In the genomic region with DNA sequence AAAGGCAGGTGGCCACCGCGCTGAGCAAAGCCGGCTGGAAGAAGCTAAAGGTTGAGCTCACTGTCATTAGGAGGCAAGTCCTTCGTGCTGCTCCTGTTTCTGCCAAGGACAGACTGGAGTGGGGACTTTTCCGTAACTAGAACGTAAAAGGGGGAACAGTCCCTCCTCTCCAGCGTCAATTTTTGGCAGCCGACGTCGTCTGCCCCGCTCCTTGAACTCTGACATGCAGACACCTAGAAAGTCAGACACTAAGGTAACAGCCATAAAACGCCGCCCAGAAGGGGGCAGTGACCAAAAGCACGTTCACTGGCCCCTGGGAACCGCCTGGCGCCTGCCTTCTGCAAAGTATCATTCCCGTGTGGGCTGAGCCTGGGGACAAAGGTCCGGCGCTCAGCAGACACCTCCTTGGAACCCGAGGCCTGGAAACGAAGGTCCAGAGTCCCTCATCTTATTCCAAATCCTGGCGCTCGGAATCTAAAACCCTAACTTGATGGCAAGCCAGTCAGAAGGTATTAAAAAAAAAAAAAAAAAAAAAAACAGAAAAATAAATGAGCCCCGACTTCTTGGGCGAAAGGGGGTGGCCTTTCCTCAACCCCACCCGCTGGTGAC, we compare ENCODE assay signal across 8 cellular contexts. TPM values are rescaled to one million over a fixed set of nuclear protein-coding genes. Genes with fewer than 3 reads are reported as not detected.
DNase-seq lines count a peak whose midpoint lies in the region; ATAC-seq, FAIRE-seq and TF ChIP-seq lines count a peak whose summit lies in the region.

No MANE protein-coding gene starts in this region.

- peaks cover 16% of the 10 kb centered on the region for H3K4me1 Mint-ChIP-seq in astrocyte (ENCODE audit: low read depth, unreplicated experiment)

- H3K36me3 Mint-ChIP-seq in astrocyte (ENCODE audit: low read depth, unreplicated experiment), result no peaks in the 10 kb centered on the region

- H3K4me2 ChIP-seq in astrocyte (ENCODE audit: low read length) (peak overlapping the region; percentile 99), skeletal muscle satellite cell (ENCODE audit: low read length) (peak overlapping the region; percentile 96)

- H3K4me3 Mint-ChIP-seq in astrocyte (ENCODE audit: unreplicated experiment), result peak overlapping the region; percentile 85

- H3K27me3 ChIP-seq in SJCRH30 (peaks cover 34% of the 10 kb centered on the region), astrocyte (ENCODE audit: insufficient read depth, low read length) (no peaks in the 10 kb centered on the region), skeletal muscle satellite cell (ENCODE audit: control insufficient read depth, insufficient read depth, low read length) (no peaks in the 10 kb centered on the region)

- H3K9ac ChIP-seq in astrocyte (ENCODE audit: low read length) (peak overlapping the region; percentile 87), skeletal muscle satellite cell (ENCODE audit: low read depth, low read length) (peak overlapping the region; percentile 79)

- peak; percentile 88 for DNase-seq in Caki2 (ENCODE audit: low read depth)
- DNase-seq in SJCRH30, result peak; percentile 90 to 96
- DNase-seq in astrocyte (ENCODE audit: low read depth), result no peak
- DNase-seq in kidney glomerular epithelial cell (lab: John Stamatoyannopoulos, UW), result no peak

- H3K27me3 Mint-ChIP-seq in astrocyte (ENCODE audit: low read depth, unreplicated experiment), result no peaks in the 10 kb centered on the region

- TF ChIP-seq CTCF in astrocyte (IDR thresholded peaks at IDR 0.05; ENCODE audit: insufficient read depth, low read depth, low read length), result no peak

- no peak for FAIRE-seq in astrocyte (lab: Jason Lieb, UNC)

- H3K79me2 ChIP-seq in astrocyte (ENCODE audit: insufficient read depth, low read length), result peaks cover 37% of the 10 kb centered on the region

- H4K20me1 ChIP-seq in astrocyte (ENCODE audit: insufficient read depth, low read length), result peaks cover 28% of the 10 kb centered on the region

- H3K36me3 ChIP-seq in SJCRH30 (no peaks in the 10 kb centered on the region), astrocyte (ENCODE audit: insufficient read depth, low read length) (no peaks in the 10 kb centered on the region), skeletal muscle satellite cell (ENCODE audit: insufficient read depth, low read length) (peaks cover 13% of the 10 kb centered on the region)

- peak overlapping the region; percentile 81 for H3K27ac Mint-ChIP-seq in astrocyte (ENCODE audit: unreplicated experiment)

- ATAC-seq in HG03565 (IDR thresholded peaks at IDR 0.05; ENCODE audit: unreplicated experiment), result peak; percentile 38
- ATAC-seq in GM18867 (IDR thresholded peaks at IDR 0.05; ENCODE audit: unreplicated experiment), result no peak

- H3K9me3 ChIP-seq in SJCRH30 (replicated peaks), result no peaks in the 10 kb centered on the region; the same call in 1 of the 2 replicates
- H3K9me3 ChIP-seq in astrocyte (ENCODE audit: insufficient read depth, low read depth, low read length), result no peaks in the 10 kb centered on the region
- H3K9me3 ChIP-seq in skeletal muscle satellite cell (replicated peaks; ENCODE audit: low read length), result no peaks in the 10 kb centered on the region

- no peaks in the 10 kb centered on the region for H3K9me3 Mint-ChIP-seq in astrocyte (ENCODE audit: unreplicated experiment)

- H2AFZ ChIP-seq in astrocyte (ENCODE audit: low read depth, low read length), result peak overlapping the region; percentile 27

- peaks cover 25% of the 10 kb centered on the region for H3K4me1 ChIP-seq in SJCRH30
- peaks cover 31% of the 10 kb centered on the region for H3K4me1 ChIP-seq in astrocyte (ENCODE audit: insufficient read depth, low read length)
- H3K4me1 ChIP-seq in skeletal muscle satellite cell (ENCODE audit: control insufficient read depth, insufficient read depth, low read length), result peaks cover 30% of the 10 kb centered on the region

- in situ Hi-C loops in Caki2 (cut with HindIII; ENCODE audit: low pct_unique_long_range_greater_than_20kb, low sequenced_read_pairs), result no loop called here

- H3K27ac ChIP-seq in SJCRH30 (no peak overlapping the region), astrocyte (ENCODE audit: low read depth, low read length) (no peak overlapping the region)

- peak overlapping the region; percentile 93 for H3K4me3 ChIP-seq in SJCRH30
- peak overlapping the region; percentile 86 for H3K4me3 ChIP-seq in astrocyte (ENCODE audit: insufficient read depth, low read depth, low read length)
- H3K4me3 ChIP-seq in iPS-11a (ENCODE audit: low read depth, low read length), result peak overlapping the region; percentile 72
- peak overlapping the region; percentile 80 for H3K4me3 ChIP-seq in skeletal muscle satellite cell (ENCODE audit: low read length)

RNA-seq across cellular contexts. Expression of a gene that starts 1.1 kb away (rescaled TPM):
- 23.5 and 28.4 TPM in 2 replicates for total RNA-seq in Caki2 (2014; rRNA removed; shearing (Covaris generic); ENCODE audit: low replicate concordance)
- 53.7 and 58.6 TPM in 2 replicates for total RNA-seq in SJCRH30 (2014; rRNA removed; shearing (Covaris generic))
- 369 and 397 TPM in 2 replicates for total RNA-seq in astrocyte
- total RNA-seq in skeletal muscle satellite cell (2012; rRNA removed), result 237 and 303 TPM in 2 replicates

RNA-seq across cellular contexts. Expression of a gene that starts 16.0 kb away (rescaled TPM):
- 98.6 and 107 TPM in 2 replicates for total RNA-seq in Caki2 (2014; rRNA removed; shearing (Covaris generic); ENCODE audit: low replicate concordance)
- total RNA-seq in SJCRH30 (2014; rRNA removed; shearing (Covaris generic)), result 15.1 and 15.8 TPM in 2 replicates
- total RNA-seq in astrocyte, result 33.8 and 36.2 TPM in 2 replicates
- 91.5 and 92.8 TPM in 2 replicates for total RNA-seq in skeletal muscle satellite cell (2012; rRNA removed)

RNA-seq across cellular contexts. Expression of a gene that starts 20.2 kb away (rescaled TPM):
- not detected in 2 replicates for total RNA-seq in Caki2 (2014; rRNA removed; shearing (Covaris generic); ENCODE audit: low replicate concordance)
- total RNA-seq in SJCRH30 (2014; rRNA removed; shearing (Covaris generic)), result 1.1 and 1.3 TPM in 2 replicates
- total RNA-seq in astrocyte, result not detected in 2 replicates
- not detected in 2 replicates for total RNA-seq in skeletal muscle satellite cell (2012; rRNA removed)

RNA-seq across cellular contexts. Expression of a gene that starts 38.3 kb away (rescaled TPM):
- total RNA-seq in Caki2 (2014; rRNA removed; shearing (Covaris generic); ENCODE audit: low replicate concordance), result 15.1 and 35.8 TPM in 2 replicates
- total RNA-seq in SJCRH30 (2014; rRNA removed; shearing (Covaris generic)), result 87.8 and 89.9 TPM in 2 replicates
- total RNA-seq in astrocyte, result 36.6 and 37.8 TPM in 2 replicates
- 41.9 and 50.2 TPM in 2 replicates for total RNA-seq in skeletal muscle satellite cell (2012; rRNA removed)

RNA-seq across cellular contexts. Expression of a gene that starts 48.6 kb away (rescaled TPM):
- 23.1 and 23.8 TPM in 2 replicates for total RNA-seq in Caki2 (2014; rRNA removed; shearing (Covaris generic); ENCODE audit: low replicate concordance)
- 63.7 and 70.2 TPM in 2 replicates for total RNA-seq in SJCRH30 (2014; rRNA removed; shearing (Covaris generic))
- 9.4 and 10.6 TPM in 2 replicates for total RNA-seq in astrocyte
- total RNA-seq in skeletal muscle satellite cell (2012; rRNA removed), result 9.4 and 9.8 TPM in 2 replicates

Comparison
In these comparisons a context has a peak if more than half of its experiments do, and no peak if none do; other contexts are left out.
1. DNase-seq: peak in Caki2 (single experiment) and SJCRH30 (2 of 2); none in astrocyte (single experiment) and kidney glomerular epithelial cell (single experiment).
2. Peak in every context shown above with its lines, with median percentiles within 50 percentile points of each other: H3K4me3 ChIP-seq.